Comparison of ENCODE assay signal across 8 cellular contexts in genomic region chr10:7411671-7412481, GRCh38. TPM values are rescaled to one million over a fixed set of nuclear protein-coding genes. Genes with fewer than 3 reads are reported as not detected.
A peak's percentile ranks its signal among the peaks of the same experiment; 100 is the strongest.
DNase-seq lines count a peak whose midpoint lies in the region; ATAC-seq and TF ChIP-seq lines count a peak whose summit lies in the region.

No MANE protein-coding gene starts in this region.

- peak overlapping the region; percentile 95 for H3K27ac Mint-ChIP-seq in activated naive CD8-positive, alpha-beta T cell treated with anti-CD3 and anti-CD28 coated beads for 36 hours
- H3K27ac Mint-ChIP-seq in stimulated activated naive CD8-positive, alpha-beta T cell treated with anti-CD3 and anti-CD28 coated beads, Interleukin-15, Interleukin-2, amounts not matched to agents 100 ng/mL and 50 ng/mL, for 24 hours, result peak overlapping the region; percentile 40

- no peak for ATAC-seq in left lung
- no peak for ATAC-seq in GM21423 (IDR thresholded peaks at IDR 0.05; ENCODE audit: unreplicated experiment)
- no peak for ATAC-seq in HG03469 (IDR thresholded peaks at IDR 0.05; ENCODE audit: unreplicated experiment)

- TF ChIP-seq CTCF in MM.1S (IDR thresholded peaks at IDR 0.05; ENCODE audit: low read length) (no peak), left lung (IDR thresholded peaks at IDR 0.05) (no peak)

- H3K27ac ChIP-seq in MM.1S (ENCODE audit: low read length) (no peak overlapping the region), left lung (no peak overlapping the region)

- H3K4me2 ChIP-seq in MM.1S (ENCODE audit: low read depth, low read length), result peak overlapping the region; percentile 96

- 0 out of 2 replicates have a peak, but pooled peaks cover 6% of the 10 kb centered on the region for H3K4me1 ChIP-seq in MM.1S (ENCODE audit: low read length)
- peaks cover 15 to 58% of the 10 kb centered on the region in 2 donors for H3K4me1 ChIP-seq in left lung

- H3K36me3 Mint-ChIP-seq in activated naive CD8-positive, alpha-beta T cell treated with anti-CD3 and anti-CD28 coated beads for 36 hours, result peaks cover 8% of the 10 kb centered on the region
- peaks cover 5% of the 10 kb centered on the region for H3K36me3 Mint-ChIP-seq in stimulated activated naive CD8-positive, alpha-beta T cell treated with anti-CD3 and anti-CD28 coated beads, Interleukin-15, Interleukin-2, amounts not matched to agents 100 ng/mL and 50 ng/mL, for 24 hours (ENCODE audit: low read depth)

- H3K36me3 ChIP-seq in MM.1S (replicated peaks; ENCODE audit: insufficient read depth, low read length) (no peaks in the 10 kb centered on the region), left lung (no peaks in the 10 kb centered on the region), MG63 (no peaks in the 10 kb centered on the region)

- peaks cover 44% of the 10 kb centered on the region for H3K79me2 ChIP-seq in MM.1S (ENCODE audit: low read length)

- peaks cover 13% of the 10 kb centered on the region for H3F3A ChIP-seq in MM.1S (ENCODE audit: insufficient read depth, low read length)

- H3K4me3 Mint-ChIP-seq in activated naive CD8-positive, alpha-beta T cell treated with anti-CD3 and anti-CD28 coated beads for 36 hours, result peak overlapping the region; percentile 97
- peak overlapping the region; percentile 93 for H3K4me3 Mint-ChIP-seq in stimulated activated naive CD8-positive, alpha-beta T cell treated with anti-CD3 and anti-CD28 coated beads, Interleukin-15, Interleukin-2, amounts not matched to agents 100 ng/mL and 50 ng/mL, for 24 hours

- H3K27me3 ChIP-seq in MM.1S (replicated peaks; ENCODE audit: insufficient read depth, low read length), result no peaks in the 10 kb centered on the region
- H3K27me3 ChIP-seq in left lung, result peaks cover 25 to 69% of the 10 kb centered on the region in 2 donors
- peaks cover 58% of the 10 kb centered on the region for H3K27me3 ChIP-seq in MG63

- H3K9me3 Mint-ChIP-seq in activated naive CD8-positive, alpha-beta T cell treated with anti-CD3 and anti-CD28 coated beads for 36 hours, result no peaks in the 10 kb centered on the region
- H3K9me3 Mint-ChIP-seq in stimulated activated naive CD8-positive, alpha-beta T cell treated with anti-CD3 and anti-CD28 coated beads, Interleukin-15, Interleukin-2, amounts not matched to agents 100 ng/mL and 50 ng/mL, for 24 hours, result no peaks in the 10 kb centered on the region

- 0 out of 2 replicates have a peak, but pooled peaks cover 6% of the 10 kb centered on the region for H4K20me1 ChIP-seq in MM.1S (ENCODE audit: insufficient read depth, low read length)

- H3K9me3 ChIP-seq in MM.1S (replicated peaks; ENCODE audit: insufficient read depth, low read length) (no peaks in the 10 kb centered on the region), left lung (no peaks in the 10 kb centered on the region), MG63 (no peaks in the 10 kb centered on the region)

- intact Hi-C loops in left lung (cut with DNase I), result loop anchor here in 1 of 2 donors (10.0 kb wide), 1 partner anchor 497 kb away; no protein-coding TSS in a partner anchor

- no peak overlapping the region for H2AFZ ChIP-seq in MM.1S (ENCODE audit: low read length)

- H3K9me2 ChIP-seq in MM.1S (replicated peaks; ENCODE audit: insufficient read depth, low read length), result no peaks in the 10 kb centered on the region

- H3K4me1 Mint-ChIP-seq in activated naive CD8-positive, alpha-beta T cell treated with anti-CD3 and anti-CD28 coated beads for 36 hours, result peaks cover 30% of the 10 kb centered on the region
- H3K4me1 Mint-ChIP-seq in stimulated activated naive CD8-positive, alpha-beta T cell treated with anti-CD3 and anti-CD28 coated beads, Interleukin-15, Interleukin-2, amounts not matched to agents 100 ng/mL and 50 ng/mL, for 24 hours (ENCODE audit: low read depth), result peaks cover 44% of the 10 kb centered on the region

- peak overlapping the region; percentile 85 for H3K4me3 ChIP-seq in MM.1S (ENCODE audit: low read length)
- H3K4me3 ChIP-seq in left lung, result peak overlapping the region; percentile 64 to 69
- no peak overlapping the region for H3K4me3 ChIP-seq in MG63

- H3K9ac ChIP-seq in MM.1S (ENCODE audit: low read length), result no peak overlapping the region

- DNase-seq in MM.1S (no peak), left lung (peak in 1 of 2 donors; percentile 75), inferior parietal cortex (ENCODE audit: extremely low spot score) (no peak), MG63 (no peak)
- DNase-seq in activated naive CD8-positive, alpha-beta T cell treated with anti-CD3 and anti-CD28 coated beads for 36 hours, result peak; percentile 27

- H3K27me3 Mint-ChIP-seq in activated naive CD8-positive, alpha-beta T cell treated with anti-CD3 and anti-CD28 coated beads for 36 hours, result peaks cover 16% of the 10 kb centered on the region
- H3K27me3 Mint-ChIP-seq in stimulated activated naive CD8-positive, alpha-beta T cell treated with anti-CD3 and anti-CD28 coated beads, Interleukin-15, Interleukin-2, amounts not matched to agents 100 ng/mL and 50 ng/mL, for 24 hours, result peaks cover 8% of the 10 kb centered on the region

RNA-seq across cellular contexts. Expression of gene SFMBT2, which starts 1.0 kb away (rescaled TPM):
- 10 to 100 TPM; 22.0 to 23.1 TPM for total RNA-seq in activated naive CD8-positive, alpha-beta T cell treated with anti-CD3 and anti-CD28 coated beads for 36 hours
- 10 to 100 TPM in 1 of 2 donors, 1 to 10 TPM in 1; 6.0 to 12.6 TPM for total RNA-seq in left lung
- 0.03 TPM in 1 of 2 replicates, not detected in the other for total RNA-seq in MG63 (2014; rRNA removed; shearing (Covaris generic); ENCODE audit: low replicate concordance)
